In genomic region chr7:101377189-101377736, GRCh38 we compare ENCODE assay signal across 1 cellular context.
TF ChIP-seq lines count a peak whose summit lies in the region.

No MANE protein-coding gene starts in this region.

TF ChIP-seq in HCT116, 20 proteins besides CTCF, POLR2A, EP300 and RAD21:
- TF ChIP-seq REST (IDR thresholded peaks at IDR 0.05; ENCODE audit: low read depth) (no peak), ZBTB33 (IDR thresholded peaks at IDR 0.05; ENCODE audit: extremely low read depth, insufficient replicate concordance, low read length) (no peak), SP1 (IDR thresholded peaks at IDR 0.05; ENCODE audit: low read depth) (no peak), CBX3 (IDR thresholded peaks at IDR 0.05; ENCODE audit: low read depth) (no peak), EZH2 (IDR thresholded peaks at IDR 0.05) (no peak), MAX (IDR thresholded peaks at IDR 0.05) (no peak), CEBPB (IDR thresholded peaks at IDR 0.05; ENCODE audit: low read depth) (no peak), EZH2phosphoT487 (IDR thresholded peaks at IDR 0.05; ENCODE audit: borderline replicate concordance) (no peak), ELF1 (IDR thresholded peaks at IDR 0.05; ENCODE audit: borderline replicate concordance, low read depth) (no peak), ATF3 (IDR thresholded peaks at IDR 0.05) (no peak), SIN3A (IDR thresholded peaks at IDR 0.05; ENCODE audit: low read depth) (no peak), ZNF274 (IDR thresholded peaks at IDR 0.05; ENCODE audit: low read depth, low read length) (no peak), EGR1 (IDR thresholded peaks at IDR 0.05; ENCODE audit: low read depth) (no peak)
